10 cellular contexts compared by ENCODE assay signal in the genomic region with DNA sequence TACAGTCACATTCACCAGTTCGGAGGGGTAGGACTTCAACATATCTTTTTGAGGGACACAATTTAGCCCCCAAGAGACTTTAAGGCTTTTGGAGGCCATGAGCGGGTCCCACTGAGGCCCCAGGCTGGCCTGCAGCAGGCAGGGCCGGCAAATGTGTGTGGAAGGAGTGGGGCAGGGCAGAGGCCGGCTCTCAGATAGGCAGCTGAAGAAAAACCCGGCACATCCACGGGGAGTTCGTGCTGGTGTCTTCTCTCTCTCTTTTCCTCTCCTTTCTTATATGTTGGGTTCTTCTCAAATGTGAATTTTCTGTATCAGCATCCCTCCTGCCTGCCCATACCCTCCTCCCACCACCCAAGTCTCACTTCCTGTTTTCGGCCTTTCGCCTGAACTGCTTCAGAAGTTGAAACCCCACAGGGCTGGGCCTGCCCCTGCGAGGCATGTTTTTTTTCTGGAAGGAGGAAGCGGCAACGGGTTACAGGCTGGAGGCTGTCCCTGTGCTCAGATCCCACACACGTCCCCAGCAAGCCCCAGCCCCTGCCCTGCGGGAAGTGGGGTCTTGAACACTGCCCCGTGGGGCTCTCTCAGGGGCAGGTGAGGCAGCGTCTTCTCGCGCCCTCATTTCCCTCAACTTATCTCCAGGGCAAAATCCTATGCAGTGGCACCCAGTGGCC. TPM values are rescaled to one million over a fixed set of nuclear protein-coding genes. Genes with fewer than 3 reads are reported as not detected.
A peak's percentile ranks its signal among the peaks of the same experiment; 100 is the strongest.
DNase-seq lines count a peak whose midpoint lies in the region; ATAC-seq and TF ChIP-seq lines count a peak whose summit lies in the region.
"Had no signal": no experiment of that assay in that cellular context is flagged by ENCODE, and none has a peak within 500 bp of the region (broad histone marks: within the 10 kb centered on the region; RNA-seq: fewer than 3 reads in every experiment).

No MANE protein-coding gene starts in this region.

- H3K27me3 ChIP-seq in esophagus muscularis mucosa, result peaks cover 0 to 47% (median 0%) of the 10 kb centered on the region in 4 donors
- H3K27me3 ChIP-seq: tibial artery had no signal

- no peak overlapping the region for H3K27ac ChIP-seq in esophagus muscularis mucosa (replicated peaks in 1 of 4)
- H3K27ac ChIP-seq: tibial artery had no signal

- H3K4me3 ChIP-seq in esophagus muscularis mucosa, result no peak overlapping the region
- H3K4me3 ChIP-seq: tibial artery had no signal

- peaks cover 0 to 10% (median 8%) of the 10 kb centered on the region in 4 donors for H3K4me1 ChIP-seq in esophagus muscularis mucosa

- H3K36me3 ChIP-seq in esophagus muscularis mucosa, result no peaks in the 10 kb centered on the region
- H3K36me3 ChIP-seq: tibial artery had no signal

- DNase-seq in GM10266 (ENCODE audit: extremely low spot score) (peak; percentile 77), esophagus muscularis mucosa (ENCODE audit: extremely low spot score) (no peak), NCI-H2171 treated with DMSO at 0.1 percent for 48 hours (lab: John Stamatoyannopoulos, UW) (no peak), NCI-H2029 treated with DMSO at 0.1 percent for 48 hours (lab: John Stamatoyannopoulos, UW) (no peak)
- DNase-seq in stimulated activated effector memory CD8-positive, alpha-beta T cell treated with anti-CD3 and anti-CD28 coated beads, Interleukin-12 subunit alpha, Interleukin-12 subunit beta, amount 100 ng/mL, for 72 hours (ENCODE audit: low spot score in 2 of 2), result no peak

- peak; percentile 48 for ATAC-seq in GM21381 (IDR thresholded peaks at IDR 0.05; ENCODE audit: unreplicated experiment)
- ATAC-seq in activated T-helper 17 cell treated with anti-CD3 and anti-CD28 coated beads, Interleukin-2, amount 50 U/mL, for 72 hours (replicated peaks), result peak; percentile 23
- ATAC-seq in stimulated activated effector memory CD8-positive, alpha-beta T cell treated with anti-CD3 and anti-CD28 coated beads, Interleukin-12 subunit alpha, Interleukin-12 subunit beta, amount 100 ng/mL, for 72 hours, result no peak

- TF ChIP-seq EP300 in esophagus muscularis mucosa (IDR thresholded peaks at IDR 0.05), result no peak

- TF ChIP-seq CTCF in GM10266 (IDR thresholded peaks at IDR 0.05; ENCODE audit: control insufficient read depth, insufficient read depth, low read depth, missing control alignments), result no peak
- no peak for TF ChIP-seq CTCF in esophagus muscularis mucosa (IDR thresholded peaks at IDR 0.05)

- H3K9me3 Mint-ChIP-seq in IgD-negative memory B cell, result peaks cover 0 to 4% (median 0%) of the 10 kb centered on the region in 3 donors
- no peaks in the 10 kb centered on the region for H3K9me3 Mint-ChIP-seq in activated T-helper 17 cell treated with anti-CD3 and anti-CD28 coated beads, Interleukin-2, amount 50 U/mL, for 72 hours
- no peaks in the 10 kb centered on the region for H3K9me3 Mint-ChIP-seq in stimulated activated effector memory CD8-positive, alpha-beta T cell treated with anti-CD3 and anti-CD28 coated beads, Interleukin-12 subunit alpha, Interleukin-12 subunit beta, amount 100 ng/mL, for 72 hours

- 67% methylated on average over 14 of the region's 18 CpGs for WGBS in esophagus muscularis mucosa

- intact Hi-C loops in esophagus muscularis mucosa (cut with DNase I), result no loop called here

- no peaks in the 10 kb centered on the region for H3K27me3 Mint-ChIP-seq in IgD-negative memory B cell
- no peaks in the 10 kb centered on the region for H3K27me3 Mint-ChIP-seq in activated T-helper 17 cell treated with anti-CD3 and anti-CD28 coated beads, Interleukin-2, amount 50 U/mL, for 72 hours

- peaks cover 46 to 68% (median 60%) of the 10 kb centered on the region in 3 donors for H3K4me1 Mint-ChIP-seq in IgD-negative memory B cell
- H3K4me1 Mint-ChIP-seq in activated T-helper 17 cell treated with anti-CD3 and anti-CD28 coated beads, Interleukin-2, amount 50 U/mL, for 72 hours, result peaks cover 30% of the 10 kb centered on the region
- H3K4me1 Mint-ChIP-seq in stimulated activated effector memory CD8-positive, alpha-beta T cell treated with anti-CD3 and anti-CD28 coated beads, Interleukin-12 subunit alpha, Interleukin-12 subunit beta, amount 100 ng/mL, for 72 hours, result peaks cover 38% of the 10 kb centered on the region

- no peaks in the 10 kb centered on the region for H3K9me3 ChIP-seq in esophagus muscularis mucosa
- H3K9me3 ChIP-seq: tibial artery had no signal

- H3K27ac Mint-ChIP-seq in IgD-negative memory B cell, result peak overlapping the region; percentile 92 to 99 (median 97)
- peak overlapping the region; percentile 88 for H3K27ac Mint-ChIP-seq in activated T-helper 17 cell treated with anti-CD3 and anti-CD28 coated beads, Interleukin-2, amount 50 U/mL, for 72 hours
- peak overlapping the region; percentile 32 for H3K27ac Mint-ChIP-seq in stimulated activated effector memory CD8-positive, alpha-beta T cell treated with anti-CD3 and anti-CD28 coated beads, Interleukin-12 subunit alpha, Interleukin-12 subunit beta, amount 100 ng/mL, for 72 hours

- no peak for TF ChIP-seq POLR2A in esophagus muscularis mucosa (IDR thresholded peaks at IDR 0.05; ENCODE audit: low read depth)

- peaks cover under 1% of the 10 kb centered on the region for H3K36me3 Mint-ChIP-seq in IgD-negative memory B cell
- H3K36me3 Mint-ChIP-seq in activated T-helper 17 cell treated with anti-CD3 and anti-CD28 coated beads, Interleukin-2, amount 50 U/mL, for 72 hours (ENCODE audit: low read depth), result no peaks in the 10 kb centered on the region
- H3K36me3 Mint-ChIP-seq in stimulated activated effector memory CD8-positive, alpha-beta T cell treated with anti-CD3 and anti-CD28 coated beads, Interleukin-12 subunit alpha, Interleukin-12 subunit beta, amount 100 ng/mL, for 72 hours, result no peaks in the 10 kb centered on the region

- peak overlapping the region; percentile 89 to 96 (median 90) for H3K4me3 Mint-ChIP-seq in IgD-negative memory B cell
- peak overlapping the region; percentile 84 for H3K4me3 Mint-ChIP-seq in activated T-helper 17 cell treated with anti-CD3 and anti-CD28 coated beads, Interleukin-2, amount 50 U/mL, for 72 hours
- H3K4me3 Mint-ChIP-seq in stimulated activated effector memory CD8-positive, alpha-beta T cell treated with anti-CD3 and anti-CD28 coated beads, Interleukin-12 subunit alpha, Interleukin-12 subunit beta, amount 100 ng/mL, for 72 hours, result peak overlapping the region; percentile 68

RNA-seq across cellular contexts. Expression of a gene that starts 9.8 kb away (rescaled TPM):
- polyA plus RNA-seq in IgD-negative memory B cell, result 0.05 TPM
- total RNA-seq in activated T-helper 17 cell treated with anti-CD3 and anti-CD28 coated beads, Interleukin-2, amount 50 U/mL, for 72 hours, result under 1 TPM in 1 of 2 donors, not detected in 1; 0.11 TPM
- under 1 TPM in 1 of 4 donors, not detected in 3; 0.13 TPM for total RNA-seq in esophagus muscularis mucosa
- total RNA-seq: H1 had no signal
- polyA plus RNA-seq: H1 had no signal

RNA-seq across cellular contexts. Expression of a gene that starts 51.2 kb away (rescaled TPM):
- 8.0 TPM for polyA plus RNA-seq in IgD-negative memory B cell
- 10 to 100 TPM; 18.5 to 37.2 TPM for total RNA-seq in activated T-helper 17 cell treated with anti-CD3 and anti-CD28 coated beads, Interleukin-2, amount 50 U/mL, for 72 hours
- 10 to 100 TPM in 1 of 4 donors, 1 to 10 TPM in 3; 5.9 to 15.1 (median 9.2) TPM for total RNA-seq in esophagus muscularis mucosa

Comparison
In these comparisons a context has a peak if more than half of its experiments do, and no peak if none do; other contexts are left out.
1. H3K27ac Mint-ChIP-seq: peak in every context shown above with its lines; median percentile 97 in IgD-negative memory B cell; 88 in activated T-helper 17 cell treated with anti-CD3 and anti-CD28 coated beads, Interleukin-2, amount 50 U/mL, for 72 hours; 32 in stimulated activated effector memory CD8-positive, alpha-beta T cell treated with anti-CD3 and anti-CD28 coated beads, Interleukin-12 subunit alpha, Interleukin-12 subunit beta, amount 100 ng/mL, for 72 hours.